21 cellular contexts compared by ENCODE assay signal in genomic region chr7:98474558-98474957, GRCh38.
DNase-seq lines count a peak whose midpoint lies in the region; ATAC-seq and TF ChIP-seq lines count a peak whose summit lies in the region.
"Had no signal": no experiment of that assay in that cellular context is flagged by ENCODE, and none has a peak within 500 bp of the region (broad histone marks: within the 10 kb centered on the region; RNA-seq: fewer than 3 reads in every experiment).

No MANE protein-coding gene starts in this region.

- H3K9me3 ChIP-seq in stomach (no peaks in the 10 kb centered on the region), mucosa of descending colon (no peaks in the 10 kb centered on the region), A673 (ENCODE audit: low read depth, low read length, poor library complexity, severe bottlenecking) (no peaks in the 10 kb centered on the region)

- TF ChIP-seq POLR2A in stomach (IDR thresholded peaks at IDR 0.05), result no peak

- POLR2A ChIA-PET in RWPE1 (lab: Yijun Ruan, JAX; ENCODE audit: low non-redundant PET) (no interaction called here), A673 (lab: Charles Lee; ENCODE audit: low non-redundant PET) (no interaction called here)

- no peak overlapping the region for H3K4me3 Mint-ChIP-seq in natural killer cell treated with Interleukin-12 subunit alpha and Interleukin-12 subunit beta and Interleukin-15 and Interleukin-18, amount 100 ng/mL, for 72 hours
- no peak overlapping the region for H3K4me3 Mint-ChIP-seq in natural killer cell
- H3K4me3 Mint-ChIP-seq: GM23338 had no signal

- 86 to 96% (median 92%) methylated on average over 7 of the region's 7 CpGs for WGBS in stomach, 5 donors

- no peaks in the 10 kb centered on the region for H3K9me3 Mint-ChIP-seq in natural killer cell treated with Interleukin-12 subunit alpha and Interleukin-12 subunit beta and Interleukin-15 and Interleukin-18, amount 100 ng/mL, for 72 hours
- H3K9me3 Mint-ChIP-seq in natural killer cell, result no peaks in the 10 kb centered on the region

- BruUV-seq in A673 (replicated peaks; lab: Mats Ljungman, UMichigan), result no TSS peak

- H3K4me1 ChIP-seq in stomach, result peaks cover 6 to 13% (median 9%) of the 10 kb centered on the region in 4 donors
- H3K4me1 ChIP-seq in mucosa of descending colon (ENCODE audit: low read depth), result no peaks in the 10 kb centered on the region
- H3K4me1 ChIP-seq in A673 (ENCODE audit: insufficient read depth, low read length, poor library complexity, severe bottlenecking), result peaks cover 13% of the 10 kb centered on the region

- H3K27ac Mint-ChIP-seq in natural killer cell treated with Interleukin-12 subunit alpha and Interleukin-12 subunit beta and Interleukin-15 and Interleukin-18, amount 100 ng/mL, for 72 hours, result no peak overlapping the region
- H3K27ac Mint-ChIP-seq in natural killer cell, result no peak overlapping the region
- H3K27ac Mint-ChIP-seq: GM23338 had no signal

- intact Hi-C loops in natural killer cell (cut with micrococcal nuclease) (no loop called here), stomach (cut with DNase I; ENCODE audit: low total_unique reads) (no loop called here), sciatic nerve (cut with DNase I) (no loop called here), mucosa of descending colon (cut with DNase I, micrococcal nuclease) (no loop called here), A673 (cut with micrococcal nuclease; ENCODE audit: unreplicated experiment) (no loop called here)

- DNase-seq in natural killer cell treated with Interleukin-12 subunit alpha and Interleukin-12 subunit beta and Interleukin-15 and Interleukin-18, amount 100 ng/mL, for 72 hours (ENCODE audit: low spot score), result peak; percentile 28
- DNase-seq in natural killer cell (no peak), RWPE1 (ENCODE audit: low spot score) (no peak), choroid plexus epithelial cell (ENCODE audit: low read depth) (peak; percentile 2), stomach (no peak), sciatic nerve (ENCODE audit: low spot score) (no peak), mucosa of descending colon (no peak), A673 (ENCODE audit: low spot score) (no peak)
- DNase-seq: GDM1; Karpas-422; MV-4-11; NCI-H1436; NCI-H2029; NCI-H2171; NCI-H446; NK-92 treated with Interleukin-12 subunit alpha and Interleukin-12 subunit beta, amount 100 ng/mL, for 24 hours; Right ventricle myocardium superior had no signal

- H3K4me3 ChIP-seq in choroid plexus epithelial cell (ENCODE audit: low read depth, low read length) (no peak overlapping the region), stomach (no peak overlapping the region), mucosa of descending colon (no peak overlapping the region), A673 (ENCODE audit: low read depth, low read length, poor library complexity, severe bottlenecking) (no peak overlapping the region)
- H3K4me3 ChIP-seq: GM12878, GM23338, SK-N-MC had no signal

- peaks cover 0 to 30% (median 4%) of the 10 kb centered on the region in 3 donors for H3K27me3 ChIP-seq in stomach
- H3K27me3 ChIP-seq in A673 (replicated peaks; ENCODE audit: insufficient read depth, low read depth, low read length, poor library complexity), result no peaks in the 10 kb centered on the region

- CTCF ChIA-PET in RWPE1 (lab: Yijun Ruan, JAX), result interaction anchor here (0.7 to 1.0 kb wide), 3 partner anchors 54 to 362 kb away, joined by 5 to 18 read pairs (median 7); no protein-coding TSS in a partner anchor
- CTCF ChIA-PET in A673 (lab: Charles Lee), result no interaction called here

- no peak for TF ChIP-seq EP300 in stomach (IDR thresholded peaks at IDR 0.05)

- ATAC-seq in natural killer cell treated with Interleukin-12 subunit alpha and Interleukin-12 subunit beta and Interleukin-15 and Interleukin-18, amount 100 ng/mL, for 72 hours, result no peak
- ATAC-seq in natural killer cell (no peak), sciatic nerve (no peak), mucosa of descending colon (no peak)
- ATAC-seq: GM12878, GM23338 had no signal

- TF ChIP-seq CTCF in natural killer cell (IDR thresholded peaks at IDR 0.05) (no peak), RWPE1 (conservative IDR thresholded peaks at IDR 0.05; ENCODE audit: low read depth) (no peak), choroid plexus epithelial cell (conservative IDR thresholded peaks at IDR 0.05; ENCODE audit: low read depth, low read length) (no peak), stomach (IDR thresholded peaks at IDR 0.05) (no peak), mucosa of descending colon (IDR thresholded peaks at IDR 0.05) (no peak), A673 (conservative IDR thresholded peaks at IDR 0.05; ENCODE audit: low read depth, low read length) (no peak)

- no peaks in the 10 kb centered on the region for H3K36me3 ChIP-seq in stomach
- no peaks in the 10 kb centered on the region for H3K36me3 ChIP-seq in mucosa of descending colon (ENCODE audit: low read depth)
- no peaks in the 10 kb centered on the region for H3K36me3 ChIP-seq in A673 (ENCODE audit: insufficient read depth, low read length, poor library complexity, severe bottlenecking)

- H3K4me1 Mint-ChIP-seq in natural killer cell treated with Interleukin-12 subunit alpha and Interleukin-12 subunit beta and Interleukin-15 and Interleukin-18, amount 100 ng/mL, for 72 hours (ENCODE audit: low read depth in 2 of 2), result peaks cover 4% of the 10 kb centered on the region in 2 donors
- peaks cover 5 to 8% of the 10 kb centered on the region in 2 donors for H3K4me1 Mint-ChIP-seq in natural killer cell

- H3K27ac ChIP-seq in RWPE1, result peak overlapping the region; percentile 73
- no peak overlapping the region for H3K27ac ChIP-seq in stomach
- no peak overlapping the region for H3K27ac ChIP-seq in A673 (ENCODE audit: low read depth, low read length, poor library complexity, severe bottlenecking)
- H3K27ac ChIP-seq: C4-2B, SK-N-MC had no signal

- H3K36me3 Mint-ChIP-seq in natural killer cell treated with Interleukin-12 subunit alpha and Interleukin-12 subunit beta and Interleukin-15 and Interleukin-18, amount 100 ng/mL, for 72 hours, result no peaks in the 10 kb centered on the region
- H3K36me3 Mint-ChIP-seq in natural killer cell, result no peaks in the 10 kb centered on the region

- peaks cover 9 to 15% of the 10 kb centered on the region in 2 donors for H3K27me3 Mint-ChIP-seq in natural killer cell treated with Interleukin-12 subunit alpha and Interleukin-12 subunit beta and Interleukin-15 and Interleukin-18, amount 100 ng/mL, for 72 hours
- peaks cover 16 to 19% of the 10 kb centered on the region in 2 donors for H3K27me3 Mint-ChIP-seq in natural killer cell (ENCODE audit: low read depth in 2 of 2)

Comparison
In these comparisons a context has a peak if more than half of its experiments do, and no peak if none do; other contexts are left out.
1. DNase-seq: peak in natural killer cell treated with Interleukin-12 subunit alpha and Interleukin-12 subunit beta and Interleukin-15 and Interleukin-18, amount 100 ng/mL, for 72 hours (single experiment) and choroid plexus epithelial cell (single experiment); none in natural killer cell (single experiment), RWPE1 (single experiment), stomach (single experiment), sciatic nerve (single experiment), mucosa of descending colon (0 of 3) and A673 (single experiment).